Comparison of ENCODE assay signal across 1 cellular context in the genomic region with DNA sequence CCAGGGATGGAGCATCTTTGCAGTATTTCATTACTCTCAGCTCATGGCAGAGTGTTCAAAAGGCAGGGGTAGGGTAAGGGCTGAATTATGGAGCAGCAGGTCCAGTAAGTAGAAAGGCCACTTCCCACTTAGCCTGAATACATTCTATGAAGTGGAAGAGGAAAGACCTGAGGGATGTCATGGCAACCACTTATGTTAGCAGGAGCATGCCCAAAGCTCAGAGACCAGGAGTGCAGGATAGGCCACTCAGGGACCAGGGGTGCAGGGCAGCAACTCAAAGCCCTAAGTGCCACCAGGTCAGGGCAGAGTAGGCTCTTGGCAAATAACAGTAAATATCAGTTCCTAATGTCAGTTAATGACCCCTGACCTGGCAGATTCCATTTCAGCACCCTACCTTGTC.
A peak's percentile ranks its signal among the peaks of the same experiment; 100 is the strongest.
TF ChIP-seq lines count a peak whose summit lies in the region.

No MANE protein-coding gene starts in this region.

TF ChIP-seq in GM12878, 131 proteins besides CTCF, POLR2A, EP300 and RAD21:
- no peak for TF ChIP-seq NFIC (IDR thresholded peaks at IDR 0.05; ENCODE audit: low read depth, low read length)
- peak; percentile 47 for TF ChIP-seq POLR2AphosphoS5 (IDR thresholded peaks at IDR 0.05; ENCODE audit: low read length)
- 0 out of 2 replicates have a peak, but pooled peaks have one; percentile 9 for TF ChIP-seq NR2F1 (conservative IDR thresholded peaks at IDR 0.05)
- TF ChIP-seq NR2C1 (IDR thresholded peaks at IDR 0.05), result 0 out of 2 replicates have a peak, but pooled peaks have one; percentile 14
- no peak for TF ChIP-seq KAT2A (conservative IDR thresholded peaks at IDR 0.05; ENCODE audit: control insufficient read depth, low read depth, low read length)
